Comparison of ENCODE assay signal across 17 cellular contexts in the genomic region with DNA sequence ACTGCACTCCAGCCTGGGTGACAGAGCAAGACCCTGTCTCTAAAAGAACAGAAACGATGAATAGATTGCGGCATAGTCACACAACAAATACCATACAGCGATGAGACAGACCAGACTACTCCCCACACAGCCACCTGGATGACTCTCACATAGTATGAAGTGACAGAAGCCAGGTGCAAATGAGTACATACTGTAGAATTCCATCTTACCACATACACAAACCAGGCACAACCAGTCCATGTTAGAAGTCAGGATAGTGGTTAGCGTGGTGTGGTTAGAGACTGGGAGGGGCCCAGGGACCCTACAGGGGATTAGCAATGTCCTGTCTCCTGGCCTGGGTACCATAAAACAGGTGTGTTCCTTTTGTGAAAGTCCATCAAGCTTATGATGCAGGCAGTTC.
"Had no signal": no experiment of that assay in that cellular context is flagged by ENCODE, and none has a peak within 500 bp of the region (broad histone marks: within the 10 kb centered on the region; RNA-seq: fewer than 3 reads in every experiment).

No MANE protein-coding gene starts in this region.

- H3K27ac ChIP-seq: ascending aorta, cardiac muscle cell, esophagus muscularis mucosa, left ventricle myocardium inferior, SK-N-MC, skin epidermis, tibial artery, VCaP had no signal

- DNase-seq: activated CD4-positive, alpha-beta memory T cell treated with anti-CD3 and anti-CD28 coated beads, Interleukin-2, amount 10 ng/mL, durations not matched to agents 7 days and 5 days; activated CD4-positive, alpha-beta T cell treated with anti-CD3 and anti-CD28 coated beads for 36 hours; activated naive CD8-positive, alpha-beta T cell treated with anti-CD3 and anti-CD28 coated beads, Interleukin-2, amount 50 U/mL, for 24 hours; activated T-cell treated with anti-CD3 and anti-CD28 coated beads, Interleukin-2, amount 50 U/mL, for 48 hours; hippocampal formation; left ventricle myocardium inferior; stimulated activated CD4-positive, alpha-beta T cell treated with anti-CD3 and anti-CD28 coated beads, Interleukin-15, amount 100 ng/mL, for 24 hours; stimulated activated CD4-positive, alpha-beta T cell treated with anti-CD3 and anti-CD28 coated beads, Interleukin-4, amount 100 ng/mL, for 1 hour; stimulated activated naive B cell treated with anti-CD40 and anti-IgM and Interleukin-4, amounts not matched to agents 10 μg/mL and 1 μg/mL and 100 μg/mL, for 72 hours had no signal

- H3K36me3 ChIP-seq: ascending aorta, cardiac muscle cell, left ventricle myocardium inferior had no signal

- H3K27me3 ChIP-seq: ascending aorta, cardiac muscle cell, esophagus muscularis mucosa had no signal

- H3K4me1 ChIP-seq: ascending aorta, left ventricle myocardium inferior, tibial artery had no signal

- ATAC-seq: activated CD4-positive, alpha-beta T cell treated with anti-CD3 and anti-CD28 coated beads for 36 hours; activated naive CD8-positive, alpha-beta T cell treated with anti-CD3 and anti-CD28 coated beads, Interleukin-2, amount 50 U/mL, for 24 hours; natural killer cell; stimulated activated naive B cell treated with anti-CD40 and anti-IgM and Interleukin-4, amounts not matched to agents 10 μg/mL and 1 μg/mL and 100 μg/mL, for 72 hours had no signal

- H3K4me3 ChIP-seq: ascending aorta, cardiac muscle cell, esophagus muscularis mucosa, left ventricle myocardium inferior, SK-N-MC, skin epidermis, tibial artery had no signal
